23 cellular contexts compared by ENCODE assay signal in genomic region chr20:48129319-48129973, GRCh38.
DNase-seq lines count a peak whose midpoint lies in the region; ATAC-seq, FAIRE-seq and TF ChIP-seq lines count a peak whose summit lies in the region.
"Had no signal": no experiment of that assay in that cellular context is flagged by ENCODE, and none has a peak within 500 bp of the region (broad histone marks: within the 10 kb centered on the region; RNA-seq: fewer than 3 reads in every experiment).

No MANE protein-coding gene starts in this region.

- peak; percentile 47; the same call in 2 of the 3 replicates for ATAC-seq in GM23338
- ATAC-seq in GM18520 (IDR thresholded peaks at IDR 0.05; ENCODE audit: unreplicated experiment), result no peak
- ATAC-seq: CD8-positive, alpha-beta T cell; GM12878 had no signal

- H3K27ac Mint-ChIP-seq in GM23338, result no peak overlapping the region
- peak overlapping the region; percentile 43 for H3K27ac Mint-ChIP-seq in astrocyte (ENCODE audit: unreplicated experiment)
- H3K27ac Mint-ChIP-seq: CD8-positive, alpha-beta T cell had no signal

- H3K4me3 Mint-ChIP-seq in GM23338, result no peak overlapping the region
- peak overlapping the region; percentile 55 for H3K4me3 Mint-ChIP-seq in astrocyte (ENCODE audit: unreplicated experiment)
- H3K4me3 Mint-ChIP-seq: CD8-positive, alpha-beta T cell had no signal

- H3K27ac ChIP-seq in GM23338 (ENCODE audit: low read depth) (no peak overlapping the region), astrocyte (ENCODE audit: low read depth, low read length) (no peak overlapping the region), liver (ENCODE audit: low read depth in 1 of 2, low read length in 2 of 2) (peak overlapping the region in 1 of 2 donors; percentile 37), suprapubic skin (peak overlapping the region; percentile 9)
- H3K27ac ChIP-seq: hepatocyte had no signal

- H3K4me1 ChIP-seq in GM23338 (ENCODE audit: insufficient read depth) (no peaks in the 10 kb centered on the region), astrocyte (ENCODE audit: insufficient read depth, low read length) (no peaks in the 10 kb centered on the region), liver (ENCODE audit: control insufficient read depth in 4 of 4, insufficient read depth in 4 of 4, low read length in 3 of 4) (peaks cover 0 to 4% (median 0%) of the 10 kb centered on the region in 4 donors), suprapubic skin (peaks cover 41% of the 10 kb centered on the region)

- H3F3A ChIP-seq in GM23338 (replicated peaks; ENCODE audit: low read depth), result no peaks in the 10 kb centered on the region

- H3K9ac ChIP-seq in astrocyte (ENCODE audit: low read length) (no peak overlapping the region), liver (ENCODE audit: low read depth in 1 of 2, low read length in 2 of 2) (no peak overlapping the region)

- no peaks in the 10 kb centered on the region for H3K27me3 Mint-ChIP-seq in GM23338 (ENCODE audit: insufficient read depth, low read depth, poor library complexity)
- H3K27me3 Mint-ChIP-seq in astrocyte (ENCODE audit: low read depth, unreplicated experiment), result peaks cover 6% of the 10 kb centered on the region

- H3K4me3 ChIP-seq in GM23338 (no peak overlapping the region), astrocyte (ENCODE audit: insufficient read depth, low read depth, low read length) (no peak overlapping the region), liver (ENCODE audit: low read depth in 1 of 3, low read length in 3 of 3) (no peak overlapping the region), suprapubic skin (no peak overlapping the region)
- H3K4me3 ChIP-seq: breast epithelium, GM12878, hepatocyte had no signal

- no peaks in the 10 kb centered on the region for H3K79me2 ChIP-seq in GM23338 (replicated peaks; ENCODE audit: insufficient read depth)
- H3K79me2 ChIP-seq in astrocyte (ENCODE audit: insufficient read depth, low read length), result no peaks in the 10 kb centered on the region
- H3K79me2 ChIP-seq: hepatocyte had no signal

- TF ChIP-seq CTCF in GM23338 (conservative IDR thresholded peaks at IDR 0.05; ENCODE audit: low read depth in 2 of 2), result no peak
- no peak for TF ChIP-seq CTCF in astrocyte (IDR thresholded peaks at IDR 0.05; ENCODE audit: insufficient read depth, low read depth, low read length)
- TF ChIP-seq CTCF in liver (IDR thresholded peaks at IDR 0.05; ENCODE audit: low read depth, low read length, missing input control), result no peak
- no peak for TF ChIP-seq CTCF in suprapubic skin (IDR thresholded peaks at IDR 0.05)

- no peaks in the 10 kb centered on the region for H3K36me3 Mint-ChIP-seq in GM23338 (ENCODE audit: low read depth)
- no peaks in the 10 kb centered on the region for H3K36me3 Mint-ChIP-seq in astrocyte (ENCODE audit: low read depth, unreplicated experiment)
- H3K36me3 Mint-ChIP-seq: CD8-positive, alpha-beta T cell had no signal

- H3K4me1 Mint-ChIP-seq in GM23338, result peaks cover 10% of the 10 kb centered on the region
- H3K4me1 Mint-ChIP-seq in astrocyte (ENCODE audit: low read depth, unreplicated experiment), result peaks cover 22% of the 10 kb centered on the region

- no peaks in the 10 kb centered on the region for H3K9me2 ChIP-seq in GM23338 (ENCODE audit: insufficient read depth)

- TF ChIP-seq RAD21 in liver (IDR thresholded peaks at IDR 0.05), result no peak

- FAIRE-seq in astrocyte (lab: Jason Lieb, UNC), result no peak
- FAIRE-seq: frontal cortex, GM12878, H1 had no signal

- no peaks in the 10 kb centered on the region for H3K27me3 ChIP-seq in GM23338 (ENCODE audit: insufficient read depth)
- peaks cover 2% of the 10 kb centered on the region for H3K27me3 ChIP-seq in astrocyte (ENCODE audit: insufficient read depth, low read length)
- peaks cover 0 to 2% (median 0%) of the 10 kb centered on the region in 4 donors for H3K27me3 ChIP-seq in liver (ENCODE audit: control insufficient read depth in 4 of 4, insufficient read depth in 4 of 4, low read length in 3 of 4)
- peaks cover 3% of the 10 kb centered on the region for H3K27me3 ChIP-seq in suprapubic skin
- H3K27me3 ChIP-seq: breast epithelium, hepatocyte had no signal

- H3K4me2 ChIP-seq in GM23338 (no peak overlapping the region), astrocyte (ENCODE audit: low read length) (no peak overlapping the region)
- H3K4me2 ChIP-seq: hepatocyte had no signal

- no peaks in the 10 kb centered on the region for H3K36me3 ChIP-seq in GM23338 (ENCODE audit: insufficient read depth)
- no peaks in the 10 kb centered on the region for H3K36me3 ChIP-seq in astrocyte (ENCODE audit: insufficient read depth, low read length)
- H3K36me3 ChIP-seq in liver (ENCODE audit: control insufficient read depth in 4 of 4, insufficient read depth in 3 of 4, low read depth in 1 of 4, low read length in 3 of 4), result no peaks in the 10 kb centered on the region
- no peaks in the 10 kb centered on the region for H3K36me3 ChIP-seq in suprapubic skin
- H3K36me3 ChIP-seq: breast epithelium had no signal

- H3K9me3 Mint-ChIP-seq in GM23338, result peaks cover 14% of the 10 kb centered on the region; the same call in 2 of the 3 replicates
- H3K9me3 Mint-ChIP-seq in astrocyte (ENCODE audit: unreplicated experiment), result peaks cover 10% of the 10 kb centered on the region

- no peaks in the 10 kb centered on the region for H4K20me1 ChIP-seq in GM23338 (replicated peaks; ENCODE audit: insufficient read depth)
- H4K20me1 ChIP-seq in astrocyte (ENCODE audit: insufficient read depth, low read length), result no peaks in the 10 kb centered on the region

- no peak for TF ChIP-seq EP300 in suprapubic skin (IDR thresholded peaks at IDR 0.05)

- no peaks in the 10 kb centered on the region for H3K9me3 ChIP-seq in astrocyte (ENCODE audit: insufficient read depth, low read depth, low read length)
- peaks cover 0 to 6% (median 2%) of the 10 kb centered on the region in 4 donors for H3K9me3 ChIP-seq in liver (ENCODE audit: control insufficient read depth in 4 of 4, low read length in 3 of 4)
- H3K9me3 ChIP-seq in suprapubic skin, result no peaks in the 10 kb centered on the region
- H3K9me3 ChIP-seq: breast epithelium had no signal

- peak; percentile 10 for DNase-seq in GM23338 (ENCODE audit: low spot score)
- DNase-seq in astrocyte (ENCODE audit: low read depth), result peak; percentile 22
- no peak for DNase-seq in suprapubic skin (ENCODE audit: low spot score in 2 of 2)
- no peak for DNase-seq in erythroblast (lab: John Stamatoyannopoulos, UW)
- DNase-seq in GOT3 (lab: John Stamatoyannopoulos, UW), result no peak
- DNase-seq: activated CD4-positive, alpha-beta T cell treated with anti-CD3 and anti-CD28 coated beads, Interleukin-2, amount 50 U/mL, for 48 hours; activated CD4-positive, CD25-positive, alpha-beta regulatory T cell; activated CD8-positive, alpha-beta memory T cell treated with anti-CD3 and anti-CD28 coated beads, Interleukin-2, amount 50 U/mL, for 48 hours; AML-193; CD8-positive, alpha-beta T cell; cortex of kidney; Kasumi-1; NCI-H1694 treated with DMSO at 0.1 percent for 48 hours; NCI-H526 treated with DMSO at 0.1 percent for 48 hours; occipital lobe; RPMI8226 had no signal

- TF ChIP-seq POLR2A in suprapubic skin (IDR thresholded peaks at IDR 0.05) (no peak), erythroblast (IDR thresholded peaks at IDR 0.05; ENCODE audit: low read length) (no peak)

- 0 out of 2 replicates have a peak overlapping the region, but pooled peaks have one; percentile 12 for H2AFZ ChIP-seq in GM23338
- no peak overlapping the region for H2AFZ ChIP-seq in astrocyte (ENCODE audit: low read depth, low read length)
- H2AFZ ChIP-seq: hepatocyte had no signal

- WGBS in liver, result 54% methylated on average over 5 of the region's 5 CpGs
- 49% methylated on average over 5 of the region's 5 CpGs for WGBS in suprapubic skin

TF ChIP-seq in GM23338, 12 proteins besides CTCF, POLR2A, EP300 and RAD21 (continues in another document):
- no peak for TF ChIP-seq ETS1 (IDR thresholded peaks at IDR 0.05)
- no peak for TF ChIP-seq ZNF331 (CRISPR knock-in tag; IDR thresholded peaks at IDR 0.05; ENCODE audit: low read depth)
- no peak for TF ChIP-seq CREB1 (CRISPR knock-in tag; IDR thresholded peaks at IDR 0.05; ENCODE audit: low read depth)

TF ChIP-seq in liver, 16 proteins besides CTCF, POLR2A, EP300 and RAD21:
- TF ChIP-seq NR2F2 (IDR thresholded peaks at IDR 0.05), result peak; percentile 71
- TF ChIP-seq SP1 (IDR thresholded peaks at IDR 0.05), result no peak
TF ChIP-seq in liver: peak in this region for 1.

Comparison
In these comparisons a context has a peak if more than half of its experiments do, and no peak if none do; other contexts are left out.
1. DNase-seq: peak in GM23338 (single experiment) and astrocyte (single experiment); none in suprapubic skin (0 of 2), erythroblast (0 of 2) and GOT3 (single experiment).